ENCODE assay signal across 1 cellular context in the genomic region with DNA sequence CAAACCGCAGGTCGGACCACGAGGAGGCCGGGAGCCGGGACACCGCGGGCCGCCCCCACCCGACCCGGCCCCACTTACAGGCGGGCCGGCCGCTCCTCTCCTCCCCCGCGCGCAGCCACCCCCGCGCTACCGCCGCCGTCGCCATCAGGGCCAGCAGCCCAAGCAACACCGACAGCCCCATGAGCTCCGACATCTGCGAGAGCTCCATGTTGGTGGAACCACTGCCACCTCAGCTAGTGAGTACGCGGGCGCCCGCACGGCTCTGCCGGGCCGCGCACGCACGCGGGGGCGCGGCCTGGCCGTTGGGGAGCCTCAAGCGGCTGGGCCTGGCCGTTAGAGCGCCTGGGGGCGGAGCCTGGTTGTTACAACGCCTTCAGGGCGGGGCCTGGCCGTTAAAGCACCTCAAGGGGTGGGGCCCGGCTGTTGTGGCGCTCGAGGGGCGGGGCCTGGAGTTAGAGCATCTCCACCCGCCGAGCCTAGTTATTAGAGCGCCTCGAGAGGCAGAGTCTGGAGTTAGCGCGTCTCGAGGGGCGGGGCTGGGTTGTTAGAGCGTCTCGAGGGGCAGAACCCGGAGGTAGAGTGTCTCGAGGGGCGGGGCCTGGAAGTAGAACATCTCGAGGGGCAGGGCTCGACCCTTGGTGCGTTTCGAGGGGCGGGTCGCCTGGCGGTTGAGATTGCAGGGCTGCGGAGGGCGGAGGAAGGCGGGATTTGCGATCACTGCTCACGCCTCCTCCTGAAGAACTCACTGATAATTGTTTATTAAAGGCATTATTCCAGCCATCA.
TF ChIP-seq lines count a peak whose summit lies in the region.

A gene with protein sequence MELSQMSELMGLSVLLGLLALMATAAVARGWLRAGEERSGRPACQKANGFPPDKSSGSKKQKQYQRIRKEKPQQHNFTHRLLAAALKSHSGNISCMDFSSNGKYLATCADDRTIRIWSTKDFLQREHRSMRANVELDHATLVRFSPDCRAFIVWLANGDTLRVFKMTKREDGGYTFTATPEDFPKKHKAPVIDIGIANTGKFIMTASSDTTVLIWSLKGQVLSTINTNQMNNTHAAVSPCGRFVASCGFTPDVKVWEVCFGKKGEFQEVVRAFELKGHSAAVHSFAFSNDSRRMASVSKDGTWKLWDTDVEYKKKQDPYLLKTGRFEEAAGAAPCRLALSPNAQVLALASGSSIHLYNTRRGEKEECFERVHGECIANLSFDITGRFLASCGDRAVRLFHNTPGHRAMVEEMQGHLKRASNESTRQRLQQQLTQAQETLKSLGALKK (minus strand): TSS at position 238 of the 783 bp plus-strand sequence. CDS start 30 bp downstream, at position 208.

TF ChIP-seq in K562, 482 proteins besides CTCF, POLR2A, EP300 and RAD21 (continued from another document and continues in another):
- TF ChIP-seq PRDM10 (IDR thresholded peaks at IDR 0.05; ENCODE audit: partially characterized antibody) (no peak), ZNF274 (IDR thresholded peaks at IDR 0.05; ENCODE audit: borderline replicate concordance, low read depth, low read length) (no peak), PRMT5 (CRISPR knock-in tag; IDR thresholded peaks at IDR 0.05) (no peak), ETS1 (conservative IDR thresholded peaks at IDR 0.05; ENCODE audit: control insufficient read depth, low read depth, low read length) (peak; percentile 65; the same call in 1 of the 2 replicates), ILK (tag; IDR thresholded peaks at IDR 0.05; ENCODE audit: borderline replicate concordance, low read depth) (no peak), CBX1 (IDR thresholded peaks at IDR 0.05; ENCODE audit: low read depth) (peak; percentile 94), ETV6 (IDR thresholded peaks at IDR 0.05; ENCODE audit: borderline replicate concordance in 1 of 2, low read depth in 2 of 2, low read length in 1 of 2) (no peak), ETV6 (CRISPR knock-in tag; IDR thresholded peaks at IDR 0.05; ENCODE audit: borderline replicate concordance) (peak; percentile 33; the same call in 1 of the 2 replicates), NR4A1 (CRISPR knock-in tag; IDR thresholded peaks at IDR 0.05) (no peak), NR4A1 (tag; IDR thresholded peaks at IDR 0.05) (no peak), SAFB2 (IDR thresholded peaks at IDR 0.05; ENCODE audit: borderline replicate concordance, low read depth, low read length, severe bottlenecking) (no peak), PRPF4 (IDR thresholded peaks at IDR 0.05; ENCODE audit: insufficient read depth, low read depth, low read length, poor library complexity, severe bottlenecking) (no peak), XRCC4 (IDR thresholded peaks at IDR 0.05; ENCODE audit: extremely low read depth, insufficient read depth, insufficient read length) (no peak), ZBTB5 (IDR thresholded peaks at IDR 0.05) (no peak), L3MBTL2 (IDR thresholded peaks at IDR 0.05) (peak; percentile 62; the same call in 1 of the 2 replicates), E2F4 (CRISPR knock-in tag; IDR thresholded peaks at IDR 0.05; ENCODE audit: low read depth) (no peak), ZNF316 (IDR thresholded peaks at IDR 0.05) (no peak), NCOA2 (IDR thresholded peaks at IDR 0.05; ENCODE audit: partially characterized antibody in 2 of 2) (no peak), ZNF197 (CRISPR knock-in tag; IDR thresholded peaks at IDR 0.05; ENCODE audit: low read depth) (no peak), SMARCE1 (IDR thresholded peaks at IDR 0.05) (no peak), POLR2AphosphoS2 (IDR thresholded peaks at IDR 0.05; ENCODE audit: low read length) (peak; percentile 77; the same call in 1 of the 2 replicates), DLX4 (CRISPR knock-in tag; IDR thresholded peaks at IDR 0.05) (no peak), EHMT2 (IDR thresholded peaks at IDR 0.05) (no peak), EWSR1 (IDR thresholded peaks at IDR 0.05; ENCODE audit: borderline replicate concordance, low read depth, partially characterized antibody) (no peak), NR2C2 (CRISPR knock-in tag; IDR thresholded peaks at IDR 0.05) (0 out of 2 replicates have a peak, but pooled peaks have one; percentile 36), NR2C2 (tag; IDR thresholded peaks at IDR 0.05) (peak; percentile 58; the same call in 1 of the 2 replicates), ZNF830 (CRISPR knock-in tag; IDR thresholded peaks at IDR 0.05) (0 out of 2 replicates have a peak, but pooled peaks have one; percentile 20), ZNF263 (CRISPR knock-in tag; IDR thresholded peaks at IDR 0.05; ENCODE audit: borderline replicate concordance) (no peak), YY1 (IDR thresholded peaks at IDR 0.05; ENCODE audit: borderline replicate concordance in 1 of 3, control insufficient read depth in 1 of 3, extremely low read depth in 1 of 3, insufficient read depth in 3 of 3, insufficient read length in 1 of 3, insufficient replicate concordance in 2 of 3, low read depth in 1 of 3, low read length in 2 of 3) (peak; percentile 37 to 91 (median 77)), CREB3 (tag; conservative IDR thresholded peaks at IDR 0.05; ENCODE audit: low read depth) (no peak), OTX1 (CRISPR knock-in tag; IDR thresholded peaks at IDR 0.05) (no peak), IFI16 (CRISPR knock-in tag; IDR thresholded peaks at IDR 0.05) (no peak), NR2C1 (IDR thresholded peaks at IDR 0.05) (no peak), NR2C1 (tag; IDR thresholded peaks at IDR 0.05) (no peak), ZZZ3 (IDR thresholded peaks at IDR 0.05) (no peak), ZNF140 (CRISPR knock-in tag; IDR thresholded peaks at IDR 0.05) (no peak)
- TF ChIP-seq, protein P1, sequence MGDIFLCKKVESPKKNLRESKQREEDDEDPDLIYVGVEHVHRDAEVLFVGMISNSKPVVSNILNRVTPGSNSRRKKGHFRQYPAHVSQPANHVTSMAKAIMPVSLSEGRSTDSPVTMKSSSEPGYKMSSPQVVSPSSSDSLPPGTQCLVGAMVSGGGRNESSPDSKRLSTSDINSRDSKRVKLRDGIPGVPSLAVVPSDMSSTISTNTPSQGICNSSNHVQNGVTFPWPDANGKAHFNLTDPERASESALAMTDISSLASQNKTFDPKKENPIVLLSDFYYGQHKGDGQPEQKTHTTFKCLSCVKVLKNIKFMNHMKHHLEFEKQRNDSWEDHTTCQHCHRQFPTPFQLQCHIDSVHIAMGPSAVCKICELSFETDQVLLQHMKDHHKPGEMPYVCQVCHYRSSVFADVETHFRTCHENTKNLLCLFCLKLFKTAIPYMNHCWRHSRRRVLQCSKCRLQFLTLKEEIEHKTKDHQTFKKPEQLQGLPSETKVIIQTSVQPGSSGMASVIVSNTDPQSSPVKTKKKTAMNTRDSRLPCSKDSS (IDR thresholded peaks at IDR 0.05; ENCODE audit: low read depth, partially characterized antibody) = no peak
- TF ChIP-seq, protein P2, sequence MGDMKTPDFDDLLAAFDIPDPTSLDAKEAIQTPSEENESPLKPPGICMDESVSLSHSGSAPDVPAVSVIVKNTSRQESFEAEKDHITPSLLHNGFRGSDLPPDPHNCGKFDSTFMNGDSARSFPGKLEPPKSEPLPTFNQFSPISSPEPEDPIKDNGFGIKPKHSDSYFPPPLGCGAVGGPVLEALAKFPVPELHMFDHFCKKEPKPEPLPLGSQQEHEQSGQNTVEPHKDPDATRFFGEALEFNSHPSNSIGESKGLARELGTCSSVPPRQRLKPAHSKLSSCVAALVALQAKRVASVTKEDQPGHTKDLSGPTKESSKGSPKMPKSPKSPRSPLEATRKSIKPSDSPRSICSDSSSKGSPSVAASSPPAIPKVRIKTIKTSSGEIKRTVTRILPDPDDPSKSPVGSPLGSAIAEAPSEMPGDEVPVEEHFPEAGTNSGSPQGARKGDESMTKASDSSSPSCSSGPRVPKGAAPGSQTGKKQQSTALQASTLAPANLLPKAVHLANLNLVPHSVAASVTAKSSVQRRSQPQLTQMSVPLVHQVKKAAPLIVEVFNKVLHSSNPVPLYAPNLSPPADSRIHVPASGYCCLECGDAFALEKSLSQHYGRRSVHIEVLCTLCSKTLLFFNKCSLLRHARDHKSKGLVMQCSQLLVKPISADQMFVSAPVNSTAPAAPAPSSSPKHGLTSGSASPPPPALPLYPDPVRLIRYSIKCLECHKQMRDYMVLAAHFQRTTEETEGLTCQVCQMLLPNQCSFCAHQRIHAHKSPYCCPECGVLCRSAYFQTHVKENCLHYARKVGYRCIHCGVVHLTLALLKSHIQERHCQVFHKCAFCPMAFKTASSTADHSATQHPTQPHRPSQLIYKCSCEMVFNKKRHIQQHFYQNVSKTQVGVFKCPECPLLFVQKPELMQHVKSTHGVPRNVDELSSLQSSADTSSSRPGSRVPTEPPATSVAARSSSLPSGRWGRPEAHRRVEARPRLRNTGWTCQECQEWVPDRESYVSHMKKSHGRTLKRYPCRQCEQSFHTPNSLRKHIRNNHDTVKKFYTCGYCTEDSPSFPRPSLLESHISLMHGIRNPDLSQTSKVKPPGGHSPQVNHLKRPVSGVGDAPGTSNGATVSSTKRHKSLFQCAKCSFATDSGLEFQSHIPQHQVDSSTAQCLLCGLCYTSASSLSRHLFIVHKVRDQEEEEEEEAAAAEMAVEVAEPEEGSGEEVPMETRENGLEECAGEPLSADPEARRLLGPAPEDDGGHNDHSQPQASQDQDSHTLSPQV (IDR thresholded peaks at IDR 0.05) = peak; percentile 77
- TF ChIP-seq, protein P3, sequence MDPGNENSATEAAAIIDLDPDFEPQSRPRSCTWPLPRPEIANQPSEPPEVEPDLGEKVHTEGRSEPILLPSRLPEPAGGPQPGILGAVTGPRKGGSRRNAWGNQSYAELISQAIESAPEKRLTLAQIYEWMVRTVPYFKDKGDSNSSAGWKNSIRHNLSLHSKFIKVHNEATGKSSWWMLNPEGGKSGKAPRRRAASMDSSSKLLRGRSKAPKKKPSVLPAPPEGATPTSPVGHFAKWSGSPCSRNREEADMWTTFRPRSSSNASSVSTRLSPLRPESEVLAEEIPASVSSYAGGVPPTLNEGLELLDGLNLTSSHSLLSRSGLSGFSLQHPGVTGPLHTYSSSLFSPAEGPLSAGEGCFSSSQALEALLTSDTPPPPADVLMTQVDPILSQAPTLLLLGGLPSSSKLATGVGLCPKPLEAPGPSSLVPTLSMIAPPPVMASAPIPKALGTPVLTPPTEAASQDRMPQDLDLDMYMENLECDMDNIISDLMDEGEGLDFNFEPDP (CRISPR knock-in tag; IDR thresholded peaks at IDR 0.05) = no peak
